22 cellular contexts compared by ENCODE assay signal in genomic region chr7:44057181-44057848, GRCh38. TPM values are rescaled to one million over a fixed set of nuclear protein-coding genes. Genes with fewer than 3 reads are reported as not detected.
DNase-seq lines count a peak whose midpoint lies in the region; ATAC-seq and TF ChIP-seq lines count a peak whose summit lies in the region.
"Had no signal": no experiment of that assay in that cellular context is flagged by ENCODE, and none has a peak within 500 bp of the region (broad histone marks: within the 10 kb centered on the region; RNA-seq: fewer than 3 reads in every experiment).

No MANE protein-coding gene starts in this region.

- peak overlapping the region in 5 of 8 donors; percentile 0 to 94 (median 87) for H3K27ac ChIP-seq in spleen
- H3K27ac ChIP-seq: A549, pancreas, tibial artery had no signal

- H3K4me3 ChIP-seq in H7 (ENCODE audit: insufficient read depth, low read depth, low read length) = no peak overlapping the region
- H3K4me3 ChIP-seq in spleen = no peak overlapping the region
- H3K4me3 ChIP-seq: A549, mucosa of descending colon, pancreas, tibial artery had no signal

- peak; percentile 13 for DNase-seq in activated T-cell treated with anti-CD3 and anti-CD28 coated beads, Interleukin-2, amount 50 U/mL, for 1 hour
- no peak for DNase-seq in activated T-cell treated with anti-CD3 and anti-CD28 coated beads for 4 hours
- DNase-seq in H7 = peak; percentile 20
- peak; percentile 19 for DNase-seq in left ventricle myocardium superior
- DNase-seq in spleen = peak; percentile 51
- DNase-seq in GM19240 (ENCODE audit: insufficient read length, low spot score) = no peak
- DNase-seq in effector memory CD8-positive, alpha-beta T cell = no peak
- DNase-seq: activated CD4-positive, alpha-beta T cell treated with anti-CD3 and anti-CD28 coated beads for 48 hours; amygdala; H9; KG1; NCI-H1092 treated with DMSO at 0.1 percent for 48 hours; NCI-H526; T1000 had no signal

- no peak for TF ChIP-seq CTCF in spleen (IDR thresholded peaks at IDR 0.05 in 8 of 11, conservative IDR thresholded peaks at IDR 0.05 in 3 of 11)

- H3K27ac Mint-ChIP-seq in effector memory CD8-positive, alpha-beta T cell = peak overlapping the region in 1 of 2 donors; percentile 65
- H3K27ac Mint-ChIP-seq: activated T-helper 1 cell treated with anti-CD3 and anti-CD28 coated beads, Interleukin-12 subunit alpha, Interleukin-12 subunit beta, Interleukin-2, Interleukin-4 antibody, amounts not matched to agents 30 ng/mL and 10 ng/mL and 1 ng/mL, durations not matched to agents 14 hours and 24 hours and 36 hours; H9 had no signal

- H3K27me3 ChIP-seq in H7 (ENCODE audit: control insufficient read depth, insufficient read depth, low read length) (no peaks in the 10 kb centered on the region), spleen (replicated peaks in 1 of 7) (no peaks in the 10 kb centered on the region)
- H3K27me3 ChIP-seq: pancreas, tibial artery had no signal

- no peaks in the 10 kb centered on the region for H3K9me3 Mint-ChIP-seq in effector memory CD8-positive, alpha-beta T cell
- H3K9me3 Mint-ChIP-seq: activated T-helper 1 cell treated with anti-CD3 and anti-CD28 coated beads, Interleukin-12 subunit alpha, Interleukin-12 subunit beta, Interleukin-2, Interleukin-4 antibody, amounts not matched to agents 30 ng/mL and 10 ng/mL and 1 ng/mL, durations not matched to agents 14 hours and 24 hours and 36 hours; H9 had no signal

- H3K9me3 ChIP-seq in spleen = no peaks in the 10 kb centered on the region
- H3K9me3 ChIP-seq: A549, mucosa of descending colon, pancreas, tibial artery had no signal

- peaks cover 17 to 20% of the 10 kb centered on the region in 2 donors for H3K4me1 Mint-ChIP-seq in effector memory CD8-positive, alpha-beta T cell (ENCODE audit: low read depth in 2 of 2)
- H3K4me1 Mint-ChIP-seq: H9 had no signal

- ATAC-seq in left ventricle myocardium superior = no peak
- ATAC-seq in HG02885 (IDR thresholded peaks at IDR 0.05; ENCODE audit: poor library complexity, unreplicated experiment) = no peak
- no peak for ATAC-seq in effector memory CD8-positive, alpha-beta T cell (replicated peaks)
- ATAC-seq: A549, mucosa of descending colon had no signal

- TF ChIP-seq POLR2A in spleen (IDR thresholded peaks at IDR 0.05) = no peak

- 93 to 96% (median 93%) methylated on average over 9 to 11 of the region's 11 CpGs for WGBS in spleen, 5 donors

- no peak overlapping the region for H3K4me3 Mint-ChIP-seq in effector memory CD8-positive, alpha-beta T cell
- H3K4me3 Mint-ChIP-seq: activated T-helper 1 cell treated with anti-CD3 and anti-CD28 coated beads, Interleukin-12 subunit alpha, Interleukin-12 subunit beta, Interleukin-2, Interleukin-4 antibody, amounts not matched to agents 30 ng/mL and 10 ng/mL and 1 ng/mL, durations not matched to agents 14 hours and 24 hours and 36 hours; H9 had no signal

- H3K36me3 ChIP-seq in H7 (replicated peaks; ENCODE audit: control insufficient read depth, insufficient read depth, low read length) = peaks cover 13% of the 10 kb centered on the region
- H3K36me3 ChIP-seq in spleen = peaks cover 5 to 100% (median 98%) of the 10 kb centered on the region in 6 donors

- intact Hi-C loops in left ventricle myocardium superior (cut with micrococcal nuclease) (no loop called here), spleen (cut with DNase I; ENCODE audit: low total_unique reads) (no loop called here)

- peaks cover 7 to 96% (median 56%) of the 10 kb centered on the region in 6 donors for H3K4me1 ChIP-seq in spleen
- H3K4me1 ChIP-seq: A549, pancreas had no signal

- H3K27me3 Mint-ChIP-seq in effector memory CD8-positive, alpha-beta T cell = no peaks in the 10 kb centered on the region

- peaks cover 77% of the 10 kb centered on the region for H3K36me3 Mint-ChIP-seq in effector memory CD8-positive, alpha-beta T cell (ENCODE audit: insufficient read depth)

RNA-seq across cellular contexts. Expression of gene PGAM2, which starts 8.1 kb away (rescaled TPM):
- 2.7 and 4.5 TPM in 2 replicates for total RNA-seq in H7 (2014; rRNA removed; shearing (Covaris generic))
- total RNA-seq in left ventricle myocardium superior (967 TPM), spleen (1 to 10 TPM in 4 of 7 donors, under 1 TPM in 2, not detected in 1; 0.75 to 2.8 (median 1.2) TPM)
- polyA plus RNA-seq in spleen = 1 to 10 TPM; 1.6 to 4.0 (median 2.6) TPM
- total RNA-seq: SK-MEL-5 had no signal
- polyA plus RNA-seq: A549, keratinocyte had no signal

RNA-seq across cellular contexts. Expression of gene DBNL, which starts 12.8 kb away (rescaled TPM):
- 43.0 and 63.8 TPM in 2 replicates for total RNA-seq in H7 (2014; rRNA removed; shearing (Covaris generic))
- total RNA-seq in left ventricle myocardium superior (31.2 TPM), spleen (100 to 1,000 TPM; 169 to 257 (median 210) TPM)
- 100 to 1,000 TPM; 118 to 205 (median 134) TPM for polyA plus RNA-seq in spleen

RNA-seq across cellular contexts. Expression of gene POLM, which starts 25.0 kb away (rescaled TPM):
- total RNA-seq in H7 (2014; rRNA removed; shearing (Covaris generic)) = 16.9 and 17.0 TPM in 2 replicates
- 17.6 TPM for total RNA-seq in left ventricle myocardium superior
- 100 to 1,000 TPM in 1 of 7 donors, 10 to 100 TPM in 6; 42.8 to 104 (median 63.4) TPM for total RNA-seq in spleen
- polyA plus RNA-seq in spleen = 10 to 100 TPM; 22.0 to 44.9 (median 30.3) TPM

RNA-seq across cellular contexts. Expression of gene AEBP1, which starts 46.8 kb away (rescaled TPM):
- 12.9 and 15.8 TPM in 2 replicates for total RNA-seq in H7 (2014; rRNA removed; shearing (Covaris generic))
- 18.4 TPM for total RNA-seq in left ventricle myocardium superior
- total RNA-seq in spleen = 100 to 1,000 TPM in 2 of 7 donors, 10 to 100 TPM in 5; 67.5 to 106 (median 88.3) TPM
- 10 to 100 TPM; 41.3 to 71.7 (median 49.7) TPM for polyA plus RNA-seq in spleen
- total RNA-seq: SK-MEL-5 had no signal
- polyA plus RNA-seq: A549 had no signal

RNA-seq across cellular contexts. Expression of gene SPDYE1, which starts 59.6 kb away (rescaled TPM):
- not detected in 2 replicates for total RNA-seq in H7 (2014; rRNA removed; shearing (Covaris generic))
- not detected for total RNA-seq in left ventricle myocardium superior
- total RNA-seq in spleen = not detected
- polyA plus RNA-seq in spleen = not detected
- total RNA-seq: activated T-helper 1 cell treated with anti-CD3 and anti-CD28 coated beads, Interleukin-12 subunit alpha, Interleukin-12 subunit beta, Interleukin-2, Interleukin-4 antibody, amounts not matched to agents 30 ng/mL and 10 ng/mL and 1 ng/mL, durations not matched to agents 14 hours and 24 hours and 36 hours; H9; mucosa of descending colon; SK-MEL-5 had no signal
- polyA plus RNA-seq: A549, keratinocyte, pancreas had no signal

Comparison
In these comparisons a context has a peak if more than half of its experiments do, and no peak if none do; other contexts are left out.
1. DNase-seq: peak in activated T-cell treated with anti-CD3 and anti-CD28 coated beads, Interleukin-2, amount 50 U/mL, for 1 hour (single experiment), H7 (single experiment), left ventricle myocardium superior (single experiment) and spleen (single experiment); none in activated T-cell treated with anti-CD3 and anti-CD28 coated beads for 4 hours (single experiment), GM19240 (single experiment) and effector memory CD8-positive, alpha-beta T cell (0 of 3).
2. RNA of gene PGAM2, which starts 8.1 kb away (total RNA-seq): 967 TPM in left ventricle myocardium superior (single experiment); 2.7 to 4.5 TPM in H7 and 0.75 to 2.8 TPM in spleen; every median in the first group is over 100 times any median in the second.